Comparison of ENCODE assay signal across 13 cellular contexts in the genomic region with DNA sequence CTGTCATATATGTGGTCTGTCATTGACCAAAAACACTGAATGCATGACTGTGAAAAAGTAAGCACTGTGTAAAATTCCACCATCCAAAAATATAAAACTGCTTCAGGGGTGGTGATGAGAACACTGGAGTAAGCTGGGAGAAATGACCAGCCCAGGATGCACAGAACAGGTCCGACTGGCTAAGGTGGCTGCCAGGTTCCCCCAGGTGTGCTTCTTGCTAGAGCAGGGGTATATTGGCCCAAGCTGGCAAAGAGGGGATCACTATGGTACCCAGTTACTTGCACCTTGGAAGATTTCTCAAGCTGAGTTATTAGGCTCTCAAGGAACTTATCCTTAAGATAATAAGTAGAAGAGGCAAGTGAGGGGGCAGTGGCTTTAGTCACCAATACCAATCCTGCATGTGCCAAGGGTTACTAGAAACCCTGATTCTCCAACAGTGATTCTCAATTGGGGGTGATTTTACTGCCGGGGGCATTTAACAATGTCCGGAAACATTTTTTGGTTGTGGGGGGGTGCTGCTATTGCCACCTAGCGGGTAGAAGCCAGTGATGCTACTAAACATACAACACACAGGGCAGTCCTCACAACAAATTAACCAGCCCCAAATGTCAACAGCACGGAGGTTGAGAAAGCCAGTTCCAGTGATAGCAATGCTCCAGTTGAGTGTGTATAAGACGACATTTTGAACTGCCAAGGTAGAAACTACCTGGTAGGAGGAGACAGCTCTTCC. TPM values are rescaled to one million over a fixed set of nuclear protein-coding genes. Genes with fewer than 3 reads are reported as not detected.
A peak's percentile ranks its signal among the peaks of the same experiment; 100 is the strongest.
DNase-seq lines count a peak whose midpoint lies in the region; ATAC-seq, FAIRE-seq and TF ChIP-seq lines count a peak whose summit lies in the region.
"Had no signal": no experiment of that assay in that cellular context is flagged by ENCODE, and none has a peak within 500 bp of the region (broad histone marks: within the 10 kb centered on the region; RNA-seq: fewer than 3 reads in every experiment).

No MANE protein-coding gene starts in this region.

- no peak overlapping the region for H3K4me3 ChIP-seq in AG04449 (ENCODE audit: low read depth, low read length)
- no peak overlapping the region for H3K4me3 ChIP-seq in hepatocyte

- peaks cover 30% of the 10 kb centered on the region for H3K36me3 Mint-ChIP-seq in WTC11

- in situ Hi-C loops in GM13976 (cut with MboI; ENCODE audit: low sequenced_read_pairs, unreplicated experiment) = no loop called here
- in situ Hi-C loops in G401 (cut with HindIII; ENCODE audit: low sequenced_read_pairs) = no loop called here

- H3K36me3 ChIP-seq in hepatocyte (replicated peaks; ENCODE audit: insufficient read depth, low read depth) = no peaks in the 10 kb centered on the region

- no peaks in the 10 kb centered on the region for H4K20me1 ChIP-seq in hepatocyte (ENCODE audit: insufficient read depth, poor library complexity, severe bottlenecking)

- peaks cover 15% of the 10 kb centered on the region for H3K79me2 ChIP-seq in hepatocyte

- H3K4me1 ChIP-seq in hepatocyte (ENCODE audit: insufficient read depth) = no peaks in the 10 kb centered on the region

- no peak overlapping the region for H2AFZ ChIP-seq in hepatocyte

- H3K9me3 Mint-ChIP-seq in WTC11 = no peaks in the 10 kb centered on the region
- H3K9me3 Mint-ChIP-seq: mesothelial cell of epicardium; T-helper 2 cell treated with Interferon-gamma antibody and Interleukin-4, amounts not matched to agents 5 μg/mL and 100 μg/mL, for 36 hours had no signal

- H3K27me3 ChIP-seq in hepatocyte = no peaks in the 10 kb centered on the region

- no peaks in the 10 kb centered on the region for H3K9me3 ChIP-seq in hepatocyte (ENCODE audit: low read depth)

- no peaks in the 10 kb centered on the region for H3K9me2 ChIP-seq in hepatocyte (replicated peaks; ENCODE audit: insufficient read depth)

- no peak overlapping the region for H3K4me3 Mint-ChIP-seq in WTC11
- H3K4me3 Mint-ChIP-seq: mesothelial cell of epicardium; T-helper 2 cell treated with Interferon-gamma antibody and Interleukin-4, amounts not matched to agents 5 μg/mL and 100 μg/mL, for 36 hours had no signal

- no peaks in the 10 kb centered on the region for H3K27me3 Mint-ChIP-seq in WTC11 (ENCODE audit: low read depth)

- H3K4me1 Mint-ChIP-seq in WTC11 = no peaks in the 10 kb centered on the region

- CTCF ChIA-PET in AG04449 (lab: Yijun Ruan, JAX) (interaction anchor here (0.9 to 7.8 kb wide), 5 partner anchors 15 to 74 kb away, joined by 3 to 52 read pairs (median 3); a partner anchor contains a TSS), WTC11 (lab: Charles Lee) (interaction anchor here (0.8 to 1.4 kb wide), 3 partner anchors 24 to 26 kb away, joined by 3 to 5 read pairs (median 4); a partner anchor contains a TSS)

- TF ChIP-seq CTCF in AG04449 (IDR thresholded peaks at IDR 0.05; ENCODE audit: insufficient read depth, low read length, missing control alignments) (peak; percentile 27), GM13976 (IDR thresholded peaks at IDR 0.05; ENCODE audit: borderline replicate concordance, control extremely low read depth, extremely low read depth, insufficient read depth, missing control alignments) (peak; percentile 22), WTC11 (IDR thresholded peaks at IDR 0.05) (no peak), hepatocyte (IDR thresholded peaks at IDR 0.05; ENCODE audit: poor library complexity) (peak; percentile 29)

- peak; percentile 53; the same call in 1 of the 2 replicates for ATAC-seq in WTC11
- no peak for ATAC-seq in HG02759 (IDR thresholded peaks at IDR 0.05; ENCODE audit: unreplicated experiment)

- no peak overlapping the region for H3K27ac ChIP-seq in hepatocyte

- POLR2A ChIA-PET in AG04449 (lab: Yijun Ruan, JAX) (no interaction called here), WTC11 (lab: Charles Lee) (no interaction called here)

- H3K27ac Mint-ChIP-seq in WTC11 = no peak overlapping the region; the same call in 1 of the 2 replicates
- H3K27ac Mint-ChIP-seq: mesothelial cell of epicardium; T-helper 2 cell treated with Interferon-gamma antibody and Interleukin-4, amounts not matched to agents 5 μg/mL and 100 μg/mL, for 36 hours had no signal

- FAIRE-seq in GM19239 (lab: Jason Lieb, UNC) = no peak

- DNase-seq in AG04449 (ENCODE audit: low read depth, low spot score) (no peak), GM13976 (ENCODE audit: low spot score) (no peak), WTC11 (ENCODE audit: low spot score) (no peak), hepatocyte (ENCODE audit: low spot score) (peak; percentile 10), G401 (ENCODE audit: low spot score) (no peak), cerebellum (ENCODE audit: low spot score) (no peak), GM19239 (ENCODE audit: insufficient read length, low spot score) (no peak)
- DNase-seq: COR-L47; NCI-H526; stimulated activated CD4-positive, alpha-beta T cell treated with anti-CD3 and anti-CD28 coated beads, Interleukin-15, amount 100 ng/mL, for 24 hours had no signal

- H3K4me2 ChIP-seq in hepatocyte = no peak overlapping the region

- 71% methylated on average over 6 of the region's 6 CpGs for WGBS in hepatocyte (ENCODE audit: low lambda C conversion rate, missing lambda C conversion rate)

TF ChIP-seq in WTC11, 78 proteins besides CTCF, POLR2A, EP300 and RAD21:
- TF ChIP-seq MYBL2 (CRISPR knock-in tag; IDR thresholded peaks at IDR 0.05) (no peak), ZNF396 (CRISPR knock-in tag; IDR thresholded peaks at IDR 0.05; ENCODE audit: borderline replicate concordance) (no peak)
- TF ChIP-seq, protein P1, sequence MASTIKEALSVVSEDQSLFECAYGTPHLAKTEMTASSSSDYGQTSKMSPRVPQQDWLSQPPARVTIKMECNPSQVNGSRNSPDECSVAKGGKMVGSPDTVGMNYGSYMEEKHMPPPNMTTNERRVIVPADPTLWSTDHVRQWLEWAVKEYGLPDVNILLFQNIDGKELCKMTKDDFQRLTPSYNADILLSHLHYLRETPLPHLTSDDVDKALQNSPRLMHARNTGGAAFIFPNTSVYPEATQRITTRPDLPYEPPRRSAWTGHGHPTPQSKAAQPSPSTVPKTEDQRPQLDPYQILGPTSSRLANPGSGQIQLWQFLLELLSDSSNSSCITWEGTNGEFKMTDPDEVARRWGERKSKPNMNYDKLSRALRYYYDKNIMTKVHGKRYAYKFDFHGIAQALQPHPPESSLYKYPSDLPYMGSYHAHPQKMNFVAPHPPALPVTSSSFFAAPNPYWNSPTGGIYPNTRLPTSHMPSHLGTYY (CRISPR knock-in tag; IDR thresholded peaks at IDR 0.05) = no peak
TF ChIP-seq in WTC11: peak in this region for 0.

RNA-seq across cellular contexts. Expression of a gene that starts 15.7 kb away (rescaled TPM):
- total RNA-seq in WTC11 (2021) (188 to 207 TPM (median 188 TPM) in 3 replicates), hepatocyte (119 and 144 TPM in 2 replicates), cerebellum (55.3 TPM)
- polyA plus RNA-seq in hepatocyte = 240 and 245 TPM in 2 replicates
- 152 and 186 TPM in 2 replicates for total RNA-seq in G401 (2014; rRNA removed; shearing (Covaris generic))

RNA-seq across cellular contexts. Expression of a gene that starts 26.4 kb away (rescaled TPM):
- total RNA-seq in WTC11 (2021) (0.16 to 1.1 TPM (median 0.35 TPM) in 3 replicates), hepatocyte (not detected in 2 replicates), cerebellum (0.73 TPM)
- polyA plus RNA-seq in hepatocyte = 0.18 and 2.4 TPM in 2 replicates
- total RNA-seq in G401 (2014; rRNA removed; shearing (Covaris generic)) = not detected in 2 replicates

RNA-seq across cellular contexts. Expression of a gene that starts 51.9 kb away (rescaled TPM):
- total RNA-seq in WTC11 (2021) = 410 to 474 TPM (median 420 TPM) in 3 replicates
- 273 and 276 TPM in 2 replicates for total RNA-seq in hepatocyte
- polyA plus RNA-seq in hepatocyte = 242 and 260 TPM in 2 replicates
- total RNA-seq in G401 (2014; rRNA removed; shearing (Covaris generic)) = 647 and 807 TPM in 2 replicates
- total RNA-seq in cerebellum = 131 TPM

RNA-seq across cellular contexts. Expression of a gene that starts 52.1 kb away (rescaled TPM):
- total RNA-seq in WTC11 (2021) = 30.3 to 32.2 TPM (median 30.4 TPM) in 3 replicates
- 29.0 and 32.1 TPM in 2 replicates for total RNA-seq in hepatocyte
- polyA plus RNA-seq in hepatocyte = 31.2 and 32.5 TPM in 2 replicates
- total RNA-seq in G401 (2014; rRNA removed; shearing (Covaris generic)) = 22.8 and 33.0 TPM in 2 replicates
- 18.8 TPM for total RNA-seq in cerebellum
